1 cellular context compared by ENCODE assay signal in the genomic region with DNA sequence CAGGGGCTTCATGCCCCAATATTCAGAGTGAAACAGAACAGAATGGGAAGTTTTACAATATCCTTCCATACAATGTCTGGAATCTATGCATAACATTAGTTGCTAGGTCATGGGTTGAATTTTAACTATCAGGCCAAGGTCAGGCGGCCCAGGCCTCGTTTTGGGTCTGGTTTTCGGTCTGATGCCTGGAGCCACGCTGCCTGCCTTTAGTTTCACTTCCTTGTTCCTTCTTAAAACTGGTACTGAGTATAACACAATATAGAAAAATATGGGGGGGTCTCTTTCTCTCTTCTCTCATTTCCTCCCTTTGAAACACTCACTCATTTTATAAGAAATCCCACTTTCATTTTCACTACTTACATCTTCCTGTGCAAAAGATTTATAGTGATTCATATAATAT.
TF ChIP-seq lines count a peak whose summit lies in the region.

No MANE protein-coding gene starts in this region.

TF ChIP-seq in WTC11, 78 proteins besides CTCF, POLR2A, EP300 and RAD21 (continued from another document):
- no peak for TF ChIP-seq ZNF281 (CRISPR knock-in tag; IDR thresholded peaks at IDR 0.05)
- no peak for TF ChIP-seq GRHL2 (CRISPR knock-in tag; IDR thresholded peaks at IDR 0.05; ENCODE audit: insufficient replicate concordance, severe bottlenecking)
- TF ChIP-seq MXD4 (CRISPR knock-in tag; IDR thresholded peaks at IDR 0.05; ENCODE audit: borderline replicate concordance) = no peak
- TF ChIP-seq ZNF671 (CRISPR knock-in tag; IDR thresholded peaks at IDR 0.05) = no peak
- no peak for TF ChIP-seq ZNF416 (CRISPR knock-in tag; IDR thresholded peaks at IDR 0.05)
